ENCODE assay signal across 1 cellular context in the genomic region with DNA sequence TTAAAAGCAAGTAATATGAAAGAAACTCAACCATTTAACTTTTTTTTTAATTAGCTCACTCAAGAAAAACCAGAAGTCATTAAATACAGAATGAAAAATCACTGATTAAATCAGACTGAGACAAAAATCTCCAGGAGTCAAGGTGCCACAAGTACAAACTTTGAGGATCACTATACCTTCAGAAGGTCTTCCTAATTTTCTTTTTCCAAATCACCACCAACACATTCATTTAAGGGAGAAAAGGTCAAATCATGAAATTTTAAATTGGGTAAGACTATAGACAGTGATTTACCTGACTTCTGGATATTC.
TF ChIP-seq lines count a peak whose summit lies in the region.

No MANE protein-coding gene starts in this region.

TF ChIP-seq in endothelial cell of umbilical vein, 7 proteins besides CTCF, POLR2A, EP300 and RAD21:
- TF ChIP-seq GATA2 (IDR thresholded peaks at IDR 0.05; ENCODE audit: insufficient read depth, insufficient read length, low read depth, low read length): no peak
- no peak for TF ChIP-seq FOS (IDR thresholded peaks at IDR 0.05; ENCODE audit: borderline replicate concordance, insufficient read depth, low read length)
- no peak for TF ChIP-seq EZH2 (IDR thresholded peaks at IDR 0.05; ENCODE audit: borderline replicate concordance, low read depth, low read length, severe bottlenecking)
- TF ChIP-seq, protein P1, sequence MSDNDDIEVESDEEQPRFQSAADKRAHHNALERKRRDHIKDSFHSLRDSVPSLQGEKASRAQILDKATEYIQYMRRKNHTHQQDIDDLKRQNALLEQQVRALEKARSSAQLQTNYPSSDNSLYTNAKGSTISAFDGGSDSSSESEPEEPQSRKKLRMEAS (IDR thresholded peaks at IDR 0.05; ENCODE audit: insufficient read depth, insufficient read length): no peak
- no peak for TF ChIP-seq MYC (IDR thresholded peaks at IDR 0.05; ENCODE audit: low read depth, low read length)
- TF ChIP-seq POLR2AphosphoS5 (IDR thresholded peaks at IDR 0.05; ENCODE audit: insufficient read depth, low read depth, low read length): no peak
- TF ChIP-seq JUN (IDR thresholded peaks at IDR 0.05; ENCODE audit: borderline replicate concordance, insufficient read depth, insufficient read length, low read depth): no peak
